In the genomic region with DNA sequence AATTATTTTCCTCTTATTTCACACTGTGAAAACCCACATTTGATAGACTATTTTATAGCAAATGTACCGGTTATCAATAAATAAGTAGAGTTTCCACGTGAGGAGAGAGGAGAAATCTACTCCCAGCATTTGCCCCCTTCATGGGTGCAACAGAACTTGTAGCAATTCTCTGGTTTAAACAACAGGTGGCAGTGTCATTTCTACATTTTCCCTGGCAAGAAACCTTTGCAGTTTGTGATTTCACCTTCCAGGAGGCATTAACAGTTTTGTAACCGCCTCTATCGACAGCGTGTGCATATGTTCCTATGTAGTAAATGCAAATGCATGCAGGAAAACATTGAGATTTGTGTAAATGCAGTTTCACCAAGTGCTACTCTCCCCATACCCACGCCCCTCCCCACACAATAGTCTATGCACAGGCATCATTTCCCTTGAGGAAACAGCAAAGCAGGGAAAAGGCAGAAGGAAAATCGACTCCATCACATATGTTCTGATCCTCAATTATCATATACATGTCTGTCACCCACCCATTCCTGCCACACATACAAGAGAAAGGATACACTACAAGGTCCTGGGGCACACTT, we compare ENCODE assay signal across 10 cellular contexts.
A peak's percentile ranks its signal among the peaks of the same experiment; 100 is the strongest.
DNase-seq lines count a peak whose midpoint lies in the region; ATAC-seq and TF ChIP-seq lines count a peak whose summit lies in the region.
"Had no signal": no experiment of that assay in that cellular context is flagged by ENCODE, and none has a peak within 500 bp of the region (broad histone marks: within the 10 kb centered on the region; RNA-seq: fewer than 3 reads in every experiment).

No MANE protein-coding gene starts in this region.

- intact Hi-C loops in dorsolateral prefrontal cortex (cut with DNase I) (loop anchor here in 1 of 2 donors (5.0 kb wide), 1 partner anchor 265 kb away; no protein-coding TSS in a partner anchor), lower leg skin (cut with DNase I; ENCODE audit: low total_unique reads) (no loop called here)

- no peaks in the 10 kb centered on the region for H3K36me3 Mint-ChIP-seq in nephron progenitor cell (ENCODE audit: low read depth)
- H3K36me3 Mint-ChIP-seq: memory B cell had no signal

- DNase-seq in DMS53 treated with DMSO at 0.1 percent for 48 hours (lab: John Stamatoyannopoulos, UW; ENCODE audit: unreplicated experiment): peak; percentile 46
- DNase-seq in NT2/D1 (ENCODE audit: low read depth, low spot score): peak; percentile 49
- peak in 1 of 10 donors; percentile 19 for DNase-seq in dorsolateral prefrontal cortex
- DNase-seq in nephron progenitor cell: no peak
- DNase-seq in activated CD4-positive, CD25-positive, alpha-beta regulatory T cell (lab: John Stamatoyannopoulos, UW): no peak
- DNase-seq in lower leg skin (ENCODE audit: low spot score in 2 of 2): no peak

- no peaks in the 10 kb centered on the region for H3K27me3 ChIP-seq in NT2/D1 (ENCODE audit: insufficient read depth, insufficient read length)
- H3K27me3 ChIP-seq in dorsolateral prefrontal cortex: no peaks in the 10 kb centered on the region
- H3K27me3 ChIP-seq: SJSA1 had no signal

- 37 to 38% methylated on average over 7 of the region's 7 CpGs for WGBS in lower leg skin, 2 donors

- H3K27ac Mint-ChIP-seq in nephron progenitor cell: no peak overlapping the region
- H3K27ac Mint-ChIP-seq: memory B cell had no signal

- peaks cover 4% of the 10 kb centered on the region for H3K4me1 ChIP-seq in NT2/D1 (ENCODE audit: insufficient read depth, insufficient read length)

- H3K4me3 Mint-ChIP-seq in nephron progenitor cell: no peak overlapping the region
- H3K4me3 Mint-ChIP-seq: memory B cell had no signal

- no peak for TF ChIP-seq POLR2A in lower leg skin (IDR thresholded peaks at IDR 0.05)

- H3K9ac ChIP-seq in NT2/D1 (ENCODE audit: insufficient read length, low read depth): no peak overlapping the region

- peak in 55 of 56 donors; percentile 41 to 84 (median 69) for TF ChIP-seq CTCF in dorsolateral prefrontal cortex (IDR thresholded peaks at IDR 0.05 in 54 of 56, conservative IDR thresholded peaks at IDR 0.05 in 2 of 56; ENCODE audit: low read depth in 1 of 56, partially characterized antibody in 56 of 56)
- TF ChIP-seq CTCF in nephron progenitor cell (IDR thresholded peaks at IDR 0.05): peak; percentile 59
- TF ChIP-seq CTCF in lower leg skin (IDR thresholded peaks at IDR 0.05): no peak

- H3K4me3 ChIP-seq in NT2/D1 (ENCODE audit: insufficient read length, low read depth) (no peak overlapping the region), dorsolateral prefrontal cortex (no peak overlapping the region), lower leg skin (ENCODE audit: low read depth, poor library complexity, severe bottlenecking) (no peak overlapping the region)
- H3K4me3 ChIP-seq: SJSA1 had no signal

- H3K9me3 ChIP-seq in NT2/D1 (ENCODE audit: insufficient read depth, low read length): no peaks in the 10 kb centered on the region
- H3K9me3 ChIP-seq: SJSA1 had no signal

- peaks cover 17% of the 10 kb centered on the region for H3K4me1 Mint-ChIP-seq in nephron progenitor cell
- H3K4me1 Mint-ChIP-seq: memory B cell had no signal

- no peaks in the 10 kb centered on the region for H3K36me3 ChIP-seq in NT2/D1 (ENCODE audit: insufficient read depth, insufficient read length, low read length)
- H3K36me3 ChIP-seq: SJSA1 had no signal

- H3K27me3 Mint-ChIP-seq in nephron progenitor cell (ENCODE audit: low read depth, poor library complexity): no peaks in the 10 kb centered on the region
- H3K27me3 Mint-ChIP-seq: memory B cell had no signal

- H3K9me3 Mint-ChIP-seq in nephron progenitor cell: no peaks in the 10 kb centered on the region
- H3K9me3 Mint-ChIP-seq: memory B cell had no signal

- peak; percentile 47 for ATAC-seq in HG03354 (IDR thresholded peaks at IDR 0.05; ENCODE audit: poor library complexity, severe bottlenecking, unreplicated experiment)
- ATAC-seq in HG03097 (IDR thresholded peaks at IDR 0.05; ENCODE audit: low FRiP score, unreplicated experiment): no peak

- H3K27ac ChIP-seq in dorsolateral prefrontal cortex: no peak overlapping the region
- H3K27ac ChIP-seq: SJSA1 had no signal

Comparison
In these comparisons a context has a peak if more than half of its experiments do, and no peak if none do; other contexts are left out.
1. DNase-seq: peak in DMS53 treated with DMSO at 0.1 percent for 48 hours (single experiment) and NT2/D1 (single experiment); none in nephron progenitor cell (single experiment), activated CD4-positive, CD25-positive, alpha-beta regulatory T cell (0 of 4) and lower leg skin (0 of 2).
2. CTCF ChIP-seq: peak in dorsolateral prefrontal cortex (55 of 56) and nephron progenitor cell (single experiment); none in lower leg skin (0 of 3).